Comparison of ENCODE assay signal across 8 cellular contexts in the genomic region with DNA sequence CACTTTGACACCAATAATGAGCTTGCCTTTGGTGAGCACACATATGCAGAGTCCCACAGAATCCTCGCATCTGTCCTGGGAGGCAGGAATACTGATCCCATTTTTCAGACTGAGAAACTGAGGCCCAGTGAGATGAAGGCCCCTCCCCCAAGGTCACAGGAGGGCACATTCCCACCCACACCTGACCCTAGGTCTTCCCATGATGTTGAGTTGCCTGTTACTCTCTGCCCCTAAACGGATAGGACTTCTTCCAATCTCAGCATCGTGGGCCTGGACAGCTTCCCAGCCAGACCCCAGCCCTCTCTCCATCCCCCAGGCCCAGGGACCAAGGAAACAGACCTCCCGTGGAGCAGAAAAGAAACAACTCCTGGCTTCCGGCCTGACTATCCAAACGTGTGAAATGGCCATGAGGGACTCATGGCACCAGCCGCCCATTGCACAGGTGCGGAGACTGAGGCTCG. TPM values are rescaled to one million over a fixed set of nuclear protein-coding genes. Genes with fewer than 3 reads are reported as not detected.
A peak's percentile ranks its signal among the peaks of the same experiment; 100 is the strongest.
DNase-seq lines count a peak whose midpoint lies in the region; ATAC-seq and TF ChIP-seq lines count a peak whose summit lies in the region.

No MANE protein-coding gene starts in this region.

- H3K27me3 ChIP-seq in kidney epithelial cell (ENCODE audit: control insufficient read depth, insufficient read depth, low read length), result no peaks in the 10 kb centered on the region
- no peaks in the 10 kb centered on the region for H3K27me3 ChIP-seq in tibial artery

- CTCF ChIA-PET in activated naive CD4-positive, alpha-beta T cell treated with anti-CD3 and anti-CD28 coated beads, Interleukin-2, amount 10 ng/mL, durations not matched to agents 7 days and 5 days (lab: Charles Lee), result no interaction called here

- peak overlapping the region; percentile 82 for H3K4me3 Mint-ChIP-seq in activated naive CD4-positive, alpha-beta T cell treated with anti-CD3 and anti-CD28 coated beads, Interleukin-2, amount 10 ng/mL, durations not matched to agents 7 days and 5 days
- peak overlapping the region; percentile 90 for H3K4me3 Mint-ChIP-seq in activated T-helper 2 cell treated with anti-CD3 and anti-CD28 coated beads, Interferon-gamma antibody, Interleukin-2, Interleukin-4, amounts not matched to agents 10 μg/mL and 5 μg/mL and 100 μg/mL, durations not matched to agents 14 hours and 24 hours and 36 hours (ENCODE audit: low read depth)

- H3K9me3 Mint-ChIP-seq in activated naive CD4-positive, alpha-beta T cell treated with anti-CD3 and anti-CD28 coated beads, Interleukin-2, amount 10 ng/mL, durations not matched to agents 7 days and 5 days, result no peaks in the 10 kb centered on the region
- no peaks in the 10 kb centered on the region for H3K9me3 Mint-ChIP-seq in activated T-helper 2 cell treated with anti-CD3 and anti-CD28 coated beads, Interferon-gamma antibody, Interleukin-2, Interleukin-4, amounts not matched to agents 10 μg/mL and 5 μg/mL and 100 μg/mL, durations not matched to agents 14 hours and 24 hours and 36 hours

- H3K4me3 ChIP-seq in kidney epithelial cell (ENCODE audit: low read depth, low read length), result peak overlapping the region; percentile 91
- H3K4me3 ChIP-seq in tibial artery, result peak overlapping the region; percentile 87 to 89

- no peaks in the 10 kb centered on the region for H3K36me3 ChIP-seq in kidney epithelial cell (ENCODE audit: control insufficient read depth, insufficient read depth, low read length)
- H3K36me3 ChIP-seq in tibial artery, result no peaks in the 10 kb centered on the region

- H3K4me1 ChIP-seq in tibial artery, result peaks cover 0 to 34% (median 22%) of the 10 kb centered on the region in 4 donors

- no peak for TF ChIP-seq CTCF in kidney epithelial cell (IDR thresholded peaks at IDR 0.05; ENCODE audit: insufficient read depth, low read length, poor library complexity, severe bottlenecking)
- no peak for TF ChIP-seq CTCF in tibial artery (IDR thresholded peaks at IDR 0.05)

- DNase-seq in activated naive CD4-positive, alpha-beta T cell treated with anti-CD3 and anti-CD28 coated beads, Interleukin-2, amount 10 ng/mL, durations not matched to agents 7 days and 5 days, result no peak
- DNase-seq in activated naive CD4-positive, alpha-beta T cell treated with anti-CD3 and anti-CD28 coated beads, Interleukin-2, amount 50 U/mL, for 16 hours, result no peak
- DNase-seq in activated T-helper 2 cell treated with anti-CD3 and anti-CD28 coated beads, Interferon-gamma antibody, Interleukin-2, Interleukin-4, amounts not matched to agents 10 μg/mL and 5 μg/mL and 100 μg/mL, durations not matched to agents 14 hours and 24 hours and 36 hours (ENCODE audit: low spot score), result no peak
- no peak for DNase-seq in kidney epithelial cell (ENCODE audit: low read depth)
- peak in 1 of 2 donors; percentile 59 for DNase-seq in tibial artery
- DNase-seq in superior temporal gyrus (ENCODE audit: extremely low spot score), result no peak
- DNase-seq in activated CD8-positive, alpha-beta memory T cell treated with anti-CD3 and anti-CD28 coated beads for 24 hours, result no peak

- no peaks in the 10 kb centered on the region for H3K27me3 Mint-ChIP-seq in activated naive CD4-positive, alpha-beta T cell treated with anti-CD3 and anti-CD28 coated beads, Interleukin-2, amount 10 ng/mL, durations not matched to agents 7 days and 5 days
- H3K27me3 Mint-ChIP-seq in activated T-helper 2 cell treated with anti-CD3 and anti-CD28 coated beads, Interferon-gamma antibody, Interleukin-2, Interleukin-4, amounts not matched to agents 10 μg/mL and 5 μg/mL and 100 μg/mL, durations not matched to agents 14 hours and 24 hours and 36 hours (ENCODE audit: low read depth), result no peaks in the 10 kb centered on the region

- H3K4me1 Mint-ChIP-seq in activated naive CD4-positive, alpha-beta T cell treated with anti-CD3 and anti-CD28 coated beads, Interleukin-2, amount 10 ng/mL, durations not matched to agents 7 days and 5 days, result peaks cover 39% of the 10 kb centered on the region
- peaks cover 3% of the 10 kb centered on the region for H3K4me1 Mint-ChIP-seq in activated T-helper 2 cell treated with anti-CD3 and anti-CD28 coated beads, Interferon-gamma antibody, Interleukin-2, Interleukin-4, amounts not matched to agents 10 μg/mL and 5 μg/mL and 100 μg/mL, durations not matched to agents 14 hours and 24 hours and 36 hours (ENCODE audit: low read depth)

- H3K9me3 ChIP-seq in tibial artery, result no peaks in the 10 kb centered on the region

- intact Hi-C loops in activated T-helper 2 cell treated with anti-CD3 and anti-CD28 coated beads, Interferon-gamma antibody, Interleukin-2, Interleukin-4, amounts not matched to agents 10 μg/mL and 5 μg/mL and 100 μg/mL, durations not matched to agents 14 hours and 24 hours and 36 hours (cut with micrococcal nuclease), result loop anchor here (10.0 kb wide), 1 partner anchor 342 kb away; the partner anchor contains the start of gene SET
- intact Hi-C loops in tibial artery (cut with DNase I; ENCODE audit: low total_unique reads), result loop anchor here (10.0 kb wide), 1 partner anchor 172 kb away; no protein-coding TSS in a partner anchor

- ATAC-seq in GM21737 (IDR thresholded peaks at IDR 0.05; ENCODE audit: unreplicated experiment), result no peak

- no peaks in the 10 kb centered on the region for H3K36me3 Mint-ChIP-seq in activated naive CD4-positive, alpha-beta T cell treated with anti-CD3 and anti-CD28 coated beads, Interleukin-2, amount 10 ng/mL, durations not matched to agents 7 days and 5 days
- H3K36me3 Mint-ChIP-seq in activated T-helper 2 cell treated with anti-CD3 and anti-CD28 coated beads, Interferon-gamma antibody, Interleukin-2, Interleukin-4, amounts not matched to agents 10 μg/mL and 5 μg/mL and 100 μg/mL, durations not matched to agents 14 hours and 24 hours and 36 hours (ENCODE audit: low read depth), result no peaks in the 10 kb centered on the region

- peak overlapping the region; percentile 72 to 74 for H3K27ac ChIP-seq in tibial artery

- peak overlapping the region; percentile 82 for H3K27ac Mint-ChIP-seq in activated naive CD4-positive, alpha-beta T cell treated with anti-CD3 and anti-CD28 coated beads, Interleukin-2, amount 10 ng/mL, durations not matched to agents 7 days and 5 days
- H3K27ac Mint-ChIP-seq in activated T-helper 2 cell treated with anti-CD3 and anti-CD28 coated beads, Interferon-gamma antibody, Interleukin-2, Interleukin-4, amounts not matched to agents 10 μg/mL and 5 μg/mL and 100 μg/mL, durations not matched to agents 14 hours and 24 hours and 36 hours, result peak overlapping the region; percentile 70

RNA-seq across cellular contexts. Expression of gene SH3GLB2, which starts 0.9 kb away (rescaled TPM):
- total RNA-seq in activated T-helper 2 cell treated with anti-CD3 and anti-CD28 coated beads, Interferon-gamma antibody, Interleukin-2, Interleukin-4, amounts not matched to agents 10 μg/mL and 5 μg/mL and 100 μg/mL, durations not matched to agents 14 hours and 24 hours and 36 hours, result 71.5 and 73.4 TPM in 2 replicates
- total RNA-seq in kidney epithelial cell, result 101 and 112 TPM in 2 replicates

RNA-seq across cellular contexts. Expression of gene MIGA2, which starts 9.2 kb away (rescaled TPM):
- total RNA-seq in activated T-helper 2 cell treated with anti-CD3 and anti-CD28 coated beads, Interferon-gamma antibody, Interleukin-2, Interleukin-4, amounts not matched to agents 10 μg/mL and 5 μg/mL and 100 μg/mL, durations not matched to agents 14 hours and 24 hours and 36 hours, result 41.5 and 41.7 TPM in 2 replicates
- 21.6 and 22.7 TPM in 2 replicates for total RNA-seq in kidney epithelial cell

RNA-seq across cellular contexts. Expression of gene DOLPP1, which starts 53.7 kb away (rescaled TPM):
- total RNA-seq in activated T-helper 2 cell treated with anti-CD3 and anti-CD28 coated beads, Interferon-gamma antibody, Interleukin-2, Interleukin-4, amounts not matched to agents 10 μg/mL and 5 μg/mL and 100 μg/mL, durations not matched to agents 14 hours and 24 hours and 36 hours, result 20.2 and 22.9 TPM in 2 replicates
- 15.3 and 15.5 TPM in 2 replicates for total RNA-seq in kidney epithelial cell
